ENCODE assay signal across 16 cellular contexts in genomic region chr19:3415695-3416094, GRCh38.
"Had no signal": no experiment of that assay in that cellular context is flagged by ENCODE, and none has a peak within 500 bp of the region (broad histone marks: within the 10 kb centered on the region; RNA-seq: fewer than 3 reads in every experiment).

No MANE protein-coding gene starts in this region.

- H3K9me3 ChIP-seq: right atrium auricular region, thoracic aorta, transverse colon had no signal

- H3K4me2 ChIP-seq: smooth muscle cell had no signal

- DNase-seq: central memory CD4-positive, alpha-beta T cell; effector CD8-positive, alpha-beta T cell; glutamatergic neuron; islet precursor cell; mammary epithelial cell; natural killer cell; posterior cingulate gyrus; stimulated activated CD4-positive, alpha-beta T cell treated with anti-CD3 and anti-CD28 coated beads, Interleukin-2, amount 100 ng/mL, for 48 hours; stimulated activated CD8-positive, alpha-beta memory T cell treated with anti-CD3 and anti-CD28 coated beads, Interleukin-4, amount 100 ng/mL, for 48 hours; substantia nigra; transverse colon had no signal

- H3K27ac ChIP-seq: coronary artery, right atrium auricular region, thoracic aorta had no signal

- H3K36me3 ChIP-seq: right atrium auricular region, transverse colon had no signal

- ATAC-seq: natural killer cell; stimulated activated effector memory CD8-positive, alpha-beta T cell treated with anti-CD3 and anti-CD28 coated beads, Interleukin-12 subunit alpha, Interleukin-12 subunit beta, amount 100 ng/mL, for 72 hours had no signal

- H3K4me3 ChIP-seq: coronary artery, right atrium auricular region, smooth muscle cell, thoracic aorta, transverse colon had no signal

- H3K27me3 ChIP-seq: right atrium auricular region, transverse colon had no signal
